ENCODE assay signal across 8 cellular contexts in genomic region chr21:42973991-42974831, GRCh38. TPM values are rescaled to one million over a fixed set of nuclear protein-coding genes. Genes with fewer than 3 reads are reported as not detected.
DNase-seq lines count a peak whose midpoint lies in the region; ATAC-seq and TF ChIP-seq lines count a peak whose summit lies in the region.

PKNOX1 (plus strand) TSS chr21:42974562; CDS start chr21:43004382, 29,820 bp downstream.

- no peaks in the 10 kb centered on the region for H3K9me3 ChIP-seq in adrenal gland (replicated peaks in 1 of 3)
- peaks cover 0 to 9% (median 0%) of the 10 kb centered on the region in 12 donors for H3K9me3 ChIP-seq in heart left ventricle

- ATAC-seq in HG02884 (IDR thresholded peaks at IDR 0.05; ENCODE audit: unreplicated experiment) (peak; percentile 82), heart left ventricle (peak; percentile 94 to 96 (median 96))

- H3K27me3 ChIP-seq in adrenal gland = no peaks in the 10 kb centered on the region
- no peaks in the 10 kb centered on the region for H3K27me3 ChIP-seq in heart left ventricle

- intact Hi-C loops in adrenal gland (cut with DNase I) = no loop called here
- intact Hi-C loops in heart left ventricle (cut with DNase I) = loop anchor here in 5 of 10 donors (5.0 to 10.0 kb wide), 3 partner anchors 49 to 82 kb away; partner anchors contain the start of genes NDUFV3 (in 4 of the 5) and ERVH48-1 (in 1 of the 5)

- H3K4me1 Mint-ChIP-seq in type B pancreatic cell (ENCODE audit: unreplicated experiment) = peaks cover 16% of the 10 kb centered on the region

- H3K4me3 ChIP-seq in adrenal gland (peak within 1 kb of the TSS in 3 of 4 donors; percentile 45 to 97 (median 60)), heart left ventricle (peak within 1 kb of the TSS; percentile 47 to 98 (median 82))

- 1% methylated on average over 24 to 106 of the region's 106 CpGs; no CpG with 5 or more reads in 1 of the 4 donors for WGBS in adrenal gland, 4 donors
- 0 to 1% (median 0%) methylated on average over 12 to 106 of the region's 106 CpGs for WGBS in heart left ventricle, 4 donors

- peak within 1 kb of the TSS; percentile 91 to 100 (median 96) for H3K27ac ChIP-seq in adrenal gland
- peak within 1 kb of the TSS; percentile 94 to 100 (median 98) for H3K27ac ChIP-seq in heart left ventricle

- TF ChIP-seq POLR2A in adrenal gland (IDR thresholded peaks at IDR 0.05) (peak; percentile 53 to 78), heart left ventricle (IDR thresholded peaks at IDR 0.05) (peak; percentile 37 to 68)

- H3K4me3 Mint-ChIP-seq in type B pancreatic cell = peak within 1 kb of the TSS; percentile 90

- TF ChIP-seq CTCF in GM13977 (IDR thresholded peaks at IDR 0.05; ENCODE audit: extremely low read depth, insufficient read depth, missing control alignments) (no peak), adrenal gland (IDR thresholded peaks at IDR 0.05) (peak in 4 of 6 experiments; percentile 8 to 36 (median 18)), heart left ventricle (IDR thresholded peaks at IDR 0.05) (no peak), type B pancreatic cell (conservative IDR thresholded peaks at IDR 0.05) (no peak)

- peaks cover 8% of the 10 kb centered on the region for H3K9me3 Mint-ChIP-seq in type B pancreatic cell

- peak within 1 kb of the TSS; percentile 94 for H3K27ac Mint-ChIP-seq in type B pancreatic cell

- peaks cover 11 to 16% of the 10 kb centered on the region in 2 donors for H3K4me1 ChIP-seq in adrenal gland (replicated peaks in 1 of 2)
- H3K4me1 ChIP-seq in heart left ventricle = peaks cover 0 to 36% (median 14%) of the 10 kb centered on the region in 12 donors

- H3K36me3 Mint-ChIP-seq in type B pancreatic cell = peaks cover 16% of the 10 kb centered on the region

- H3K36me3 ChIP-seq in adrenal gland (replicated peaks in 1 of 2) = no peaks in the 10 kb centered on the region
- H3K36me3 ChIP-seq in heart left ventricle = peaks cover 0 to 10% (median 0%) of the 10 kb centered on the region in 9 donors

- H3K27me3 Mint-ChIP-seq in type B pancreatic cell = no peaks in the 10 kb centered on the region

- in situ Hi-C loops in GM13977 (cut with MboI; ENCODE audit: low pct_unique_long_range_greater_than_20kb, low sequenced_read_pairs, unreplicated experiment) = no loop called here

- DNase-seq in GM13977 (ENCODE audit: low spot score) = peak; percentile 100
- peak; percentile 82 for DNase-seq in NCI-H146 treated with DMSO at 0.1 percent for 48 hours (lab: John Stamatoyannopoulos, UW; ENCODE audit: unreplicated experiment)
- DNase-seq in T-helper 1 cell = peak; percentile 98 to 100 (median 99)
- peak; percentile 99 for DNase-seq in adrenal gland
- peak; percentile 99 to 100 (median 99) for DNase-seq in heart left ventricle
- peak; percentile 98 for DNase-seq in pons (ENCODE audit: low spot score)
- DNase-seq in type B pancreatic cell (ENCODE audit: extremely low spot score, unreplicated experiment) = peak; percentile 99

RNA-seq across cellular contexts. Expression of gene PKNOX1, which starts in this region (rescaled TPM):
- 10 to 100 TPM in 6 of 8 donors, 1 to 10 TPM in 2; 8.2 to 18.4 (median 12.6) TPM for total RNA-seq in adrenal gland
- 10 to 100 TPM in 1 of 3 donors, 1 to 10 TPM in 2; 9.3 to 21.7 (median 9.6) TPM for polyA plus RNA-seq in adrenal gland
- total RNA-seq in heart left ventricle = 10 to 100 TPM in 3 of 9 donors, 1 to 10 TPM in 6; 3.5 to 13.6 (median 8.7) TPM
- 1 to 10 TPM; 2.4 to 6.5 TPM for polyA plus RNA-seq in heart left ventricle
- total RNA-seq in type B pancreatic cell (ENCODE audit: low replicate concordance) = 14.6 and 25.4 TPM in 2 replicates

Comparison
In these comparisons a context has a peak if more than half of its experiments do, and no peak if none do; other contexts are left out.
1. Peak in every context shown above with its lines: DNase-seq, ATAC-seq, H3K4me3 ChIP-seq and H3K27ac ChIP-seq.
2. CTCF ChIP-seq: peak in adrenal gland (4 of 6); none in GM13977 (single experiment), heart left ventricle (0 of 12) and type B pancreatic cell (single experiment).